1 cellular context compared by ENCODE assay signal in the genomic region with DNA sequence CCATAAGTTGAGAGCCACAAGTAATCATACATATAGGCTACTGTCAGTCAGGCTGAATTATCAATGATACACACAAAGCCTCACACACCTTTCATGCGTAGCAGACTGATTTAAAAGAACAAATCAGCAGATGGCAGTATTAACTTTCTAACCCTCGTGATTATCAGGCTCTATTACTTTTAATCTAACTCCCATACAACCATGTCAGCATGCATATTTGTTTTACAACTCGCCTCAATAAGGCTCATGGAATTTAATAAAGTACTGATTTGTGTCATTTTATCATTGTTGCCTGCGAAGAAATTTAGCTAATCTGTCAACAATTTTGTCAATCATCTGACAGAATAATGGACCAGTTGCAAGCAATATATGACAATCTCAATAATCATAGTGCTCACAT.
TF ChIP-seq lines count a peak whose summit lies in the region.

No MANE protein-coding gene starts in this region.

TF ChIP-seq in K562, 482 proteins besides CTCF, POLR2A, EP300 and RAD21 (continued from another document):
- TF ChIP-seq CBX5 (IDR thresholded peaks at IDR 0.05; ENCODE audit: borderline replicate concordance, low read depth), result no peak
- TF ChIP-seq, protein P1, sequence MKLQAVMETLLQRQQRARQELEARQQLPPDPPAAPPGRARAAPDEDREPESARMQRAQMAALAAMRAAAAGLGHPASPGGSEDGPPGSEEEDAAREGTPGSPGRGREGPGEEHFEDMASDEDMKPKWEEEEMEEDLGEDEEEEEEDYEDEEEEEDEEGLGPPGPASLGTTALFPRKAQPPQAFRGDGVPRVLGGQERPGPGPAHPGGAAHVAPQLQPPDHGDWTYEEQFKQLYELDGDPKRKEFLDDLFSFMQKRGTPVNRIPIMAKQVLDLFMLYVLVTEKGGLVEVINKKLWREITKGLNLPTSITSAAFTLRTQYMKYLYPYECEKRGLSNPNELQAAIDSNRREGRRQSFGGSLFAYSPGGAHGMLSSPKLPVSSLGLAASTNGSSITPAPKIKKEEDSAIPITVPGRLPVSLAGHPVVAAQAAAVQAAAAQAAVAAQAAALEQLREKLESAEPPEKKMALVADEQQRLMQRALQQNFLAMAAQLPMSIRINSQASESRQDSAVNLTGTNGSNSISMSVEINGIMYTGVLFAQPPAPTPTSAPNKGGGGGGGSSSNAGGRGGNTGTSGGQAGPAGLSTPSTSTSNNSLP (IDR thresholded peaks at IDR 0.05; ENCODE audit: borderline replicate concordance, low read depth, low read length), result peak; percentile 88; the same call in 1 of the 2 replicates
- peak; percentile 69; the same call in 1 of the 2 replicates for TF ChIP-seq ARID2 (IDR thresholded peaks at IDR 0.05)
- TF ChIP-seq, protein P2, sequence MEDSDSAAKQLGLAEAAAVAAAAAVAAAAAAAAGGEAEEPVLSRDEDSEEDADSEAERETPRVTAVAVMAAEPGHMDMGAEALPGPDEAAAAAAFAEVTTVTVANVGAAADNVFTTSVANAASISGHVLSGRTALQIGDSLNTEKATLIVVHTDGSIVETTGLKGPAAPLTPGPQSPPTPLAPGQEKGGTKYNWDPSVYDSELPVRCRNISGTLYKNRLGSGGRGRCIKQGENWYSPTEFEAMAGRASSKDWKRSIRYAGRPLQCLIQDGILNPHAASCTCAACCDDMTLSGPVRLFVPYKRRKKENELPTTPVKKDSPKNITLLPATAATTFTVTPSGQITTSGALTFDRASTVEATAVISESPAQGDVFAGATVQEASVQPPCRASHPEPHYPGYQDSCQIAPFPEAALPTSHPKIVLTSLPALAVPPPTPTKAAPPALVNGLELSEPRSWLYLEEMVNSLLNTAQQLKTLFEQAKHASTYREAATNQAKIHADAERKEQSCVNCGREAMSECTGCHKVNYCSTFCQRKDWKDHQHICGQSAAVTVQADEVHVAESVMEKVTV (CRISPR knock-in tag; IDR thresholded peaks at IDR 0.05), result peak; percentile 86
- TF ChIP-seq, protein P3, sequence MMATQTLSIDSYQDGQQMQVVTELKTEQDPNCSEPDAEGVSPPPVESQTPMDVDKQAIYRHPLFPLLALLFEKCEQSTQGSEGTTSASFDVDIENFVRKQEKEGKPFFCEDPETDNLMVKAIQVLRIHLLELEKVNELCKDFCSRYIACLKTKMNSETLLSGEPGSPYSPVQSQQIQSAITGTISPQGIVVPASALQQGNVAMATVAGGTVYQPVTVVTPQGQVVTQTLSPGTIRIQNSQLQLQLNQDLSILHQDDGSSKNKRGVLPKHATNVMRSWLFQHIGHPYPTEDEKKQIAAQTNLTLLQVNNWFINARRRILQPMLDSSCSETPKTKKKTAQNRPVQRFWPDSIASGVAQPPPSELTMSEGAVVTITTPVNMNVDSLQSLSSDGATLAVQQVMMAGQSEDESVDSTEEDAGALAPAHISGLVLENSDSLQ (IDR thresholded peaks at IDR 0.05), result 0 out of 2 replicates have a peak, but pooled peaks have one; percentile 15
- peak; percentile 72 for TF ChIP-seq SMC3 (conservative IDR thresholded peaks at IDR 0.05; ENCODE audit: insufficient read depth, low read depth, low read length)
